17 cellular contexts compared by ENCODE assay signal in the genomic region with DNA sequence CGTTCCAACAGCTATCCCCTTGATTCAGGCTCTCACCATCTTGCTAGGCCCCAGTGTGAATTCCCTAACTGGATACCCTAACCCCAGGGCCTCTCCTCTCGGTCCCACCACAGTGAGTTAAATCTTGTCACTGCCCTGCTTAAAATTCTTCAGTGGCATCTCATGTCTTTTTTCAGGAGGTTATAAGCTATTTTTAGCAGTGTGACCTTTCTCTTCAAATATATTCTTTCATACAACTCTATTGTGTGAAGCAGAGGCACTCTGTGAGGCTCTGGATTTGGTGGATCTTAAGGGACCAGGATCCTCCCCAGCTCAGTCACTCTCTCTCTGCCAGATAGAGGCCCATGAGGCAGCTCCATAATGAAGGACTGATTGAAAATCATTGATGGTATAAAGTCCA.
DNase-seq lines count a peak whose midpoint lies in the region; ATAC-seq and TF ChIP-seq lines count a peak whose summit lies in the region.
"Had no signal": no experiment of that assay in that cellular context is flagged by ENCODE, and none has a peak within 500 bp of the region (broad histone marks: within the 10 kb centered on the region; RNA-seq: fewer than 3 reads in every experiment).

No MANE protein-coding gene starts in this region.

- H3K27me3 ChIP-seq in right cardiac atrium (ENCODE audit: control insufficient read depth, insufficient read depth) (no peaks in the 10 kb centered on the region), gastrocnemius medialis (no peaks in the 10 kb centered on the region)

- no peak for TF ChIP-seq CTCF in gastrocnemius medialis (IDR thresholded peaks at IDR 0.05 in 4 of 5, conservative IDR thresholded peaks at IDR 0.05 in 1 of 5)

- no peak for DNase-seq in Right ventricle myocardium inferior (ENCODE audit: missing footprints)
- DNase-seq in cardiac septum (ENCODE audit: low spot score) = no peak
- no peak for DNase-seq in right cardiac atrium
- DNase-seq in gastrocnemius medialis = no peak
- DNase-seq in DMS153 treated with DMSO at 0.1 percent for 48 hours (lab: John Stamatoyannopoulos, UW; ENCODE audit: unreplicated experiment) = no peak
- no peak for DNase-seq in KG1 (lab: John Stamatoyannopoulos, UW)
- DNase-seq: CD8-positive, alpha-beta T cell; COR-L47; DMS153; DND-41; GDM1; GOT3; H9 had no signal

- H3K4me1 ChIP-seq in right cardiac atrium (ENCODE audit: control insufficient read depth, insufficient read depth, low read length) (peaks cover 2% of the 10 kb centered on the region), gastrocnemius medialis (peaks cover 36 to 37% of the 10 kb centered on the region in 2 donors)

- intact Hi-C loops in Right ventricle myocardium inferior (cut with DNase I) (loop anchor here (10.0 kb wide), 1 partner anchor 99 kb away; no protein-coding TSS in a partner anchor), cardiac septum (cut with DNase I) (loop anchor here (10.0 kb wide), 1 partner anchor 581 kb away; no protein-coding TSS in a partner anchor), right cardiac atrium (cut with DNase I) (no loop called here), gastrocnemius medialis (cut with DNase I; ENCODE audit: low total_unique reads) (loop anchor here (5.0 kb wide), 1 partner anchor 874 kb away; no protein-coding TSS in a partner anchor)

- 64% methylated on average over 2 of the region's 2 CpGs for WGBS in right cardiac atrium

- in situ Hi-C loops in gastrocnemius medialis (cut with MboI; ENCODE audit: low sequenced_read_pairs in 4 of 4) = no loop called here

- H3K9me3 ChIP-seq in right cardiac atrium (ENCODE audit: control insufficient read depth, low read length) (no peaks in the 10 kb centered on the region), gastrocnemius medialis (no peaks in the 10 kb centered on the region)

- H3K27ac ChIP-seq in right cardiac atrium (ENCODE audit: low read length) (peak overlapping the region; percentile 39), gastrocnemius medialis (peak overlapping the region; percentile 72 to 79 (median 74))
- H3K27ac ChIP-seq: 22Rv1, HL-60 had no signal

- H3K4me3 ChIP-seq in right cardiac atrium (ENCODE audit: low read length) (no peak overlapping the region), gastrocnemius medialis (no peak overlapping the region)

- peak; percentile 58 for ATAC-seq in Right ventricle myocardium inferior
- ATAC-seq in right cardiac atrium = peak; percentile 24 to 37
- ATAC-seq in gastrocnemius medialis = peak; percentile 61 to 84
- no peak for ATAC-seq in HG02870 (IDR thresholded peaks at IDR 0.05; ENCODE audit: unreplicated experiment)
- ATAC-seq in GM21786 (IDR thresholded peaks at IDR 0.05; ENCODE audit: unreplicated experiment) = no peak
- ATAC-seq: CD8-positive, alpha-beta T cell had no signal

- peak in 1 of 2 donors; percentile 10 for TF ChIP-seq POLR2A in gastrocnemius medialis (IDR thresholded peaks at IDR 0.05)

- H3K36me3 ChIP-seq in gastrocnemius medialis = no peaks in the 10 kb centered on the region

Comparison
In these comparisons a context has a peak if more than half of its experiments do, and no peak if none do; other contexts are left out.
1. intact Hi-C loops: an anchor here in Right ventricle myocardium inferior (10.0 kb wide), cardiac septum (10.0 kb wide) and gastrocnemius medialis (5.0 kb wide); none called in right cardiac atrium.
2. ATAC-seq: peak in Right ventricle myocardium inferior (single experiment), right cardiac atrium (2 of 2) and gastrocnemius medialis (2 of 2); none in HG02870 (single experiment) and GM21786 (single experiment).